ENCODE assay signal across 11 cellular contexts in the genomic region with DNA sequence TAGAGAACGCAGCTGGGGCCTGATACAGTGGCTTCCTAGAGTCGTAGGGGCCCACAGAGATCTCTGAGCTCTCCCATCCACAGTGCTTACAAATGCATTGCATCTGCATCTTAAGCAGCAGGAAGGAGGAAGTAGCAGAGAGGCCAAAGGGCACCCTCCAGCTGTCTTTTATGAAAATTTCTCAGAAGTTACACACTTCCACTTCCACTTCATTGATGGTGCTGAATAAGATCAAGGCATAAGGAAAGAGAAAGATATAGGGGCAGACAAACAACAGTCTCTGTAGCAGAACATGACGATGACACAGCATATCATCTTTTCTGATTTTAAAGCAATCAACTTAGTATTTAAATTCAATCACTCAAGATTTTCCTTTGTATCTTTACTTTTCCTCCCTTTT. TPM values are rescaled to one million over a fixed set of nuclear protein-coding genes. Genes with fewer than 3 reads are reported as not detected.
DNase-seq lines count a peak whose midpoint lies in the region; ATAC-seq, FAIRE-seq and TF ChIP-seq lines count a peak whose summit lies in the region.
"Had no signal": no experiment of that assay in that cellular context is flagged by ENCODE, and none has a peak within 500 bp of the region (broad histone marks: within the 10 kb centered on the region; RNA-seq: fewer than 3 reads in every experiment).

No MANE protein-coding gene starts in this region.

- peaks cover 0 to 2% (median 0%) of the 10 kb centered on the region in 3 donors for H3K27me3 Mint-ChIP-seq in CD14-positive monocyte (ENCODE audit: low read depth in 3 of 3)

- TF ChIP-seq CTCF in endothelial cell of umbilical vein (IDR thresholded peaks at IDR 0.05; ENCODE audit: extremely low read depth in 1 of 2, insufficient read depth in 1 of 2, low read depth in 1 of 2, low read length in 2 of 2) (no peak), CD14-positive monocyte (IDR thresholded peaks at IDR 0.05) (no peak)

- BruUV-seq in endothelial cell of umbilical vein (replicated peaks; lab: Mats Ljungman, UMichigan), result no TSS peak

- no peak overlapping the region for H3K4me3 Mint-ChIP-seq in CD14-positive monocyte

- FAIRE-seq in endothelial cell of umbilical vein (lab: Jason Lieb, UNC), result peak; percentile 75
- FAIRE-seq: astrocyte had no signal

- H3K4me3 ChIP-seq in endothelial cell of umbilical vein (replicated peaks in 1 of 3; ENCODE audit: insufficient read depth in 1 of 3, low read depth in 1 of 3, low read length in 3 of 3), result no peak overlapping the region
- H3K4me3 ChIP-seq: suprapubic skin had no signal

- H3K27ac ChIP-seq in endothelial cell of umbilical vein (ENCODE audit: insufficient read depth, low read depth, low read length), result no peak overlapping the region
- H3K27ac ChIP-seq: suprapubic skin had no signal

- intact Hi-C loops in endothelial cell of umbilical vein (cut with micrococcal nuclease) (no loop called here), CD14-positive monocyte (cut with micrococcal nuclease) (no loop called here)

- TF ChIP-seq POLR2A in endothelial cell of umbilical vein (IDR thresholded peaks at IDR 0.05; ENCODE audit: low read depth, low read length), result no peak

- H2AFZ ChIP-seq in endothelial cell of umbilical vein (ENCODE audit: low read depth, low read length), result no peak overlapping the region

- no peaks in the 10 kb centered on the region for H3K9me1 ChIP-seq in endothelial cell of umbilical vein (replicated peaks; ENCODE audit: control insufficient read depth, extremely low read depth, insufficient read depth, low read length)

- peak; percentile 57 for ATAC-seq in GM18499 (IDR thresholded peaks at IDR 0.05; ENCODE audit: insufficient read depth, unreplicated experiment)
- ATAC-seq in GM21423 (IDR thresholded peaks at IDR 0.05; ENCODE audit: unreplicated experiment), result peak; percentile 77

- no peak overlapping the region for H3K9ac ChIP-seq in endothelial cell of umbilical vein (replicated peaks; ENCODE audit: extremely low read depth, insufficient read depth, low read length)

- H3K4me1 Mint-ChIP-seq in CD14-positive monocyte, result peaks cover 2% of the 10 kb centered on the region

- peaks cover 9% of the 10 kb centered on the region for H3K4me1 ChIP-seq in endothelial cell of umbilical vein (ENCODE audit: control insufficient read depth, extremely low read depth, insufficient read depth, low read length)
- H3K4me1 ChIP-seq: suprapubic skin had no signal

- DNase-seq in HT1080 (ENCODE audit: low read depth) (peak; percentile 4), endothelial cell of umbilical vein (ENCODE audit: low read depth, low spot score) (peak; percentile 48), 8988T (no peak), CD14-positive monocyte (ENCODE audit: low spot score) (no peak), SW 1271 (lab: John Stamatoyannopoulos, UW) (no peak), NCI-H1417 treated with DMSO at 0.1 percent for 48 hours (lab: John Stamatoyannopoulos, UW) (no peak)
- DNase-seq: IMR-90 had no signal

- peaks cover 0 to 2% (median 0%) of the 10 kb centered on the region in 7 donors for H3K9me3 Mint-ChIP-seq in CD14-positive monocyte

- H4K20me1 ChIP-seq in endothelial cell of umbilical vein (replicated peaks; ENCODE audit: control insufficient read depth, extremely low read depth, insufficient read depth, low read length), result no peaks in the 10 kb centered on the region

- no peaks in the 10 kb centered on the region for H3K27me3 ChIP-seq in endothelial cell of umbilical vein (ENCODE audit: control insufficient read depth in 2 of 2, insufficient read depth in 2 of 2, low read length in 2 of 2)
- H3K27me3 ChIP-seq: suprapubic skin had no signal

- H3K79me2 ChIP-seq in endothelial cell of umbilical vein (ENCODE audit: control insufficient read depth, insufficient read depth, low read length), result no peaks in the 10 kb centered on the region

- H3K27ac Mint-ChIP-seq in CD14-positive monocyte, result no peak overlapping the region

- POLR2A ChIA-PET in endothelial cell of umbilical vein (lab: Charles Lee), result no interaction called here

- dilution Hi-C loops in endothelial cell of umbilical vein (cut with MboI; ENCODE audit: extremely low pct_ligation_motif_present, low sequenced_read_pairs), result no loop called here

- CTCF ChIA-PET in endothelial cell of umbilical vein (lab: Charles Lee), result interaction anchor here (0.7 to 8.1 kb wide), 6 partner anchors 8 to 295 kb away, joined by 3 to 517 read pairs (median 3); no protein-coding TSS in a partner anchor

- no peaks in the 10 kb centered on the region for H3K36me3 Mint-ChIP-seq in CD14-positive monocyte

- H3K9me3 ChIP-seq in endothelial cell of umbilical vein (replicated peaks; ENCODE audit: control insufficient read depth, insufficient read depth, low read length), result no peaks in the 10 kb centered on the region
- H3K9me3 ChIP-seq: suprapubic skin had no signal

- no peaks in the 10 kb centered on the region for H3K36me3 ChIP-seq in endothelial cell of umbilical vein (ENCODE audit: control insufficient read depth in 2 of 2, extremely low read depth in 1 of 2, insufficient read depth in 2 of 2, low read length in 2 of 2)
- H3K36me3 ChIP-seq: suprapubic skin had no signal

- H3K4me2 ChIP-seq in endothelial cell of umbilical vein (ENCODE audit: insufficient read depth, low read length), result peak overlapping the region; percentile 8

TF ChIP-seq in endothelial cell of umbilical vein, 7 proteins besides CTCF, POLR2A, EP300 and RAD21:
- TF ChIP-seq FOS (IDR thresholded peaks at IDR 0.05; ENCODE audit: borderline replicate concordance, insufficient read depth, low read length) (no peak), JUN (IDR thresholded peaks at IDR 0.05; ENCODE audit: borderline replicate concordance, insufficient read depth, insufficient read length, low read depth) (peak; percentile 9)
TF ChIP-seq in endothelial cell of umbilical vein: peak in this region for 1.

RNA-seq across cellular contexts. Expression of a gene that starts 51.6 kb away (rescaled TPM):
- 0.35 and 0.47 TPM in 2 replicates for total RNA-seq in HT1080 (2014; rRNA removed; shearing (Covaris generic))
- polyA plus RNA-seq in HT1080 (2015; cell fraction: cytosol; rRNA removed), result 0.14 and 0.15 TPM in 2 replicates
- polyA plus RNA-seq in HT1080 (2015; cell fraction: nucleus; rRNA removed), result 0.22 and 0.35 TPM in 2 replicates
- total RNA-seq in endothelial cell of umbilical vein, result not detected in 2 replicates
- polyA plus RNA-seq in endothelial cell of umbilical vein, result under 0.01 TPM in 1 of 2 replicates, not detected in the other
- not detected in 2 replicates for polyA plus RNA-seq in endothelial cell of umbilical vein (2011; cell fraction: cytosol; rRNA removed)
- polyA plus RNA-seq in endothelial cell of umbilical vein (2011; cell fraction: nucleus; rRNA removed), result 0.03 TPM in 2 replicates
- polyA plus RNA-seq in endothelial cell of umbilical vein (2012), result not detected in 2 replicates
- polyA minus RNA-seq in endothelial cell of umbilical vein, result 0.12 and 0.15 TPM in 2 replicates
- not detected for polyA minus RNA-seq in endothelial cell of umbilical vein (2011; cell fraction: cytosol; rRNA and poly(A)+ RNA removed)
- 0.10 and 0.29 TPM in 2 replicates for polyA minus RNA-seq in endothelial cell of umbilical vein (2011; cell fraction: nucleus; rRNA and poly(A)+ RNA removed)
- polyA plus RNA-seq in CD14-positive monocyte, result not detected

RNA-seq across cellular contexts. Expression of a gene that starts 53.2 kb away (rescaled TPM):
- 29.0 and 38.5 TPM in 2 replicates for total RNA-seq in HT1080 (2014; rRNA removed; shearing (Covaris generic))
- polyA plus RNA-seq in HT1080 (2015; cell fraction: cytosol; rRNA removed), result 72.8 and 74.5 TPM in 2 replicates
- polyA plus RNA-seq in HT1080 (2015; cell fraction: nucleus; rRNA removed), result 44.5 and 51.1 TPM in 2 replicates
- 34.4 and 35.4 TPM in 2 replicates for total RNA-seq in endothelial cell of umbilical vein
- polyA plus RNA-seq in endothelial cell of umbilical vein (5.6 and 8.5 TPM in 2 replicates), CD14-positive monocyte (10 to 100 TPM; 28.3 to 33.1 TPM)
- polyA plus RNA-seq in endothelial cell of umbilical vein (2011; cell fraction: cytosol; rRNA removed), result 17.2 and 19.8 TPM in 2 replicates
- 10.0 and 13.1 TPM in 2 replicates for polyA plus RNA-seq in endothelial cell of umbilical vein (2011; cell fraction: nucleus; rRNA removed)
- polyA plus RNA-seq in endothelial cell of umbilical vein (2012), result 52.8 and 60.1 TPM in 2 replicates
- 5.0 and 6.3 TPM in 2 replicates for polyA minus RNA-seq in endothelial cell of umbilical vein
- 6.8 TPM for polyA minus RNA-seq in endothelial cell of umbilical vein (2011; cell fraction: cytosol; rRNA and poly(A)+ RNA removed)
- polyA minus RNA-seq in endothelial cell of umbilical vein (2011; cell fraction: nucleus; rRNA and poly(A)+ RNA removed), result 3.9 and 6.8 TPM in 2 replicates

Comparison
In these comparisons a context has a peak if more than half of its experiments do, and no peak if none do; other contexts are left out.
1. DNase-seq: peak in HT1080 (single experiment) and endothelial cell of umbilical vein (single experiment); none in 8988T (single experiment), CD14-positive monocyte (single experiment), SW 1271 (0 of 2) and NCI-H1417 treated with DMSO at 0.1 percent for 48 hours (single experiment).